In genomic region chr20:20051767-20052073, GRCh38 we compare ENCODE assay signal across 8 cellular contexts. TPM values are rescaled to one million over a fixed set of nuclear protein-coding genes. Genes with fewer than 3 reads are reported as not detected.
DNase-seq lines count a peak whose midpoint lies in the region; ATAC-seq and TF ChIP-seq lines count a peak whose summit lies in the region.

No MANE protein-coding gene starts in this region.

- ATAC-seq in HG03103 (IDR thresholded peaks at IDR 0.05; ENCODE audit: low read depth, unreplicated experiment) (peak; percentile 18), body of pancreas (no peak)

- peaks cover 44% of the 10 kb centered on the region for H3K36me3 Mint-ChIP-seq in Caco-2 (ENCODE audit: insufficient read depth, unreplicated experiment)

- peak overlapping the region; percentile 68 to 91 (median 80) for H3K27ac ChIP-seq in body of pancreas
- H3K27ac ChIP-seq in mesodermal cell (ENCODE audit: low read depth, low read length, severe bottlenecking) = peak overlapping the region; percentile 84

- TF ChIP-seq CTCF in Caco-2 (IDR thresholded peaks at IDR 0.05; ENCODE audit: insufficient read depth in 1 of 2, low read depth in 1 of 2, low read length in 1 of 2, severe bottlenecking in 1 of 2, unreplicated experiment in 1 of 2) (no peak), body of pancreas (IDR thresholded peaks at IDR 0.05) (no peak)

- no peak for DNase-seq in Caco-2
- no peak for DNase-seq in body of pancreas
- DNase-seq in GOT3 (lab: John Stamatoyannopoulos, UW) = no peak
- DNase-seq in NCI-H1436 treated with DMSO at 0.1 percent for 48 hours (lab: John Stamatoyannopoulos, UW) = no peak
- no peak for DNase-seq in GDM1 (lab: John Stamatoyannopoulos, UW)
- no peak for DNase-seq in GM19238 (ENCODE audit: insufficient read length, low spot score)

- H3K27ac Mint-ChIP-seq in Caco-2 (ENCODE audit: unreplicated experiment) = peak overlapping the region; percentile 99

- no peaks in the 10 kb centered on the region for H3K9me3 Mint-ChIP-seq in Caco-2 (ENCODE audit: unreplicated experiment)

- intact Hi-C loops in Caco-2 (cut with micrococcal nuclease; ENCODE audit: unreplicated experiment) (loop anchor here (2.0 kb wide), 1 partner anchor 17 kb away; no protein-coding TSS in a partner anchor), body of pancreas (cut with DNase I) (no loop called here)

- no peaks in the 10 kb centered on the region for H3K9me3 ChIP-seq in Caco-2
- H3K9me3 ChIP-seq in body of pancreas = no peaks in the 10 kb centered on the region
- H3K9me3 ChIP-seq in mesodermal cell (ENCODE audit: control insufficient read depth, low read length) = no peaks in the 10 kb centered on the region

- WGBS in body of pancreas, 2 donors = 0 to 5% methylated on average over 12 to 13 of the region's 13 CpGs
- WGBS in mesodermal cell (ENCODE audit: insufficient coverage in 2 of 2), 2 experiments = 0 to 3% methylated on average over 8 to 10 of the region's 13 CpGs

- no peaks in the 10 kb centered on the region for H3K4me1 Mint-ChIP-seq in Caco-2 (ENCODE audit: low read depth, unreplicated experiment)

- POLR2A ChIA-PET in Caco-2 (lab: Charles Lee) = interaction anchor here (0.5 to 2.3 kb wide), 5 partner anchors 11 to 79 kb away, joined by 3 to 12 read pairs (median 4); partner anchors contain the start of gene NAA20

- H3K36me3 ChIP-seq in Caco-2 (ENCODE audit: control insufficient read depth, insufficient read depth, low read length) = peaks cover 3% of the 10 kb centered on the region
- H3K36me3 ChIP-seq in body of pancreas (replicated peaks in 1 of 2; ENCODE audit: insufficient read depth in 1 of 2, low read depth in 2 of 2) = peaks cover 27 to 30% of the 10 kb centered on the region in 2 donors
- peaks cover 37% of the 10 kb centered on the region for H3K36me3 ChIP-seq in mesodermal cell (ENCODE audit: control insufficient read depth, insufficient read depth, low read length)

- peak overlapping the region; percentile 53 for H3K4me3 ChIP-seq in Caco-2 (ENCODE audit: low read depth, low read length)
- peak overlapping the region; percentile 68 to 82 for H3K4me3 ChIP-seq in body of pancreas
- H3K4me3 ChIP-seq in mesodermal cell (ENCODE audit: extremely low read depth, insufficient read depth, low read length, poor library complexity, severe bottlenecking) = peak overlapping the region; percentile 95

- TF ChIP-seq POLR2A in body of pancreas (IDR thresholded peaks at IDR 0.05) = no peak

- H3K4me1 ChIP-seq in Caco-2 (peaks cover 8% of the 10 kb centered on the region), body of pancreas (peaks cover 7% of the 10 kb centered on the region), mesodermal cell (ENCODE audit: control insufficient read depth, insufficient read depth, low read length, poor library complexity, severe bottlenecking) (no peaks in the 10 kb centered on the region)

- no TSS peak for BruUV-seq in Caco-2 (replicated peaks; lab: Mats Ljungman, UMichigan)

- H3K27me3 ChIP-seq in Caco-2 (replicated peaks; ENCODE audit: control insufficient read depth, insufficient read depth, low read length) (no peaks in the 10 kb centered on the region), body of pancreas (no peaks in the 10 kb centered on the region)

- no peaks in the 10 kb centered on the region for H3K27me3 Mint-ChIP-seq in Caco-2 (ENCODE audit: insufficient read depth, unreplicated experiment)

- CTCF ChIA-PET in Caco-2 (lab: Charles Lee) = interaction anchor here (1.0 to 2.4 kb wide), 5 partner anchors 35 to 542 kb away, joined by 3 to 17 read pairs (median 6); partner anchors contain the start of gene NAA20

- peak overlapping the region; percentile 97 for H3K4me3 Mint-ChIP-seq in Caco-2 (ENCODE audit: unreplicated experiment)

RNA-seq across cellular contexts. Expression of gene CRNKL1, which starts 0.5 kb away (rescaled TPM):
- total RNA-seq in Caco-2 (2022) (27.0 and 30.6 TPM in 2 replicates), body of pancreas (10 to 100 TPM; 12.5 to 28.3 TPM)
- polyA plus RNA-seq in mesodermal cell (2013, experiment 1 of 2) = 22.6 TPM
- 25.9 TPM for polyA plus RNA-seq in mesodermal cell (2013, experiment 2 of 2)

RNA-seq across cellular contexts. Expression of gene CFAP61, which starts 0.6 kb away (rescaled TPM):
- total RNA-seq in Caco-2 (2022) (not detected in 2 replicates), body of pancreas (under 1 TPM in 1 of 2 donors, not detected in 1; 0.52 TPM)
- polyA plus RNA-seq in mesodermal cell (2013, experiment 1 of 2) = not detected
- not detected for polyA plus RNA-seq in mesodermal cell (2013, experiment 2 of 2)

RNA-seq across cellular contexts. Expression of gene NAA20, which starts 34.6 kb away (rescaled TPM):
- total RNA-seq in Caco-2 (2022) = 77.5 and 81.5 TPM in 2 replicates
- total RNA-seq in body of pancreas = 10 to 100 TPM; 19.2 to 23.4 TPM
- 48.1 TPM for polyA plus RNA-seq in mesodermal cell (2013, experiment 1 of 2)
- 54.4 TPM for polyA plus RNA-seq in mesodermal cell (2013, experiment 2 of 2)
